Comparison of ENCODE assay signal across 1 cellular context in genomic region chr4:2261110-2261852, GRCh38.
TF ChIP-seq lines count a peak whose summit lies in the region.

No MANE protein-coding gene starts in this region.

TF ChIP-seq in HepG2, 621 proteins besides CTCF, POLR2A, EP300 and RAD21 (continued from another document):
- TF ChIP-seq ARID4A (CRISPR knock-in tag; IDR thresholded peaks at IDR 0.05; ENCODE audit: borderline replicate concordance) (peak; percentile 56; the same call in 1 of the 2 replicates), YY1 (IDR thresholded peaks at IDR 0.05; ENCODE audit: insufficient read depth, insufficient replicate concordance, low read depth, low read length) (peak; percentile 84), ZBTB43 (CRISPR knock-in tag; conservative IDR thresholded peaks at IDR 0.05) (no peak), MAX (IDR thresholded peaks at IDR 0.05) (peak; percentile 75; the same call in 1 of the 2 replicates), FOXO1 (CRISPR knock-in tag; IDR thresholded peaks at IDR 0.05) (peak; percentile 8; the same call in 1 of the 2 replicates), MXD3 (CRISPR knock-in tag; IDR thresholded peaks at IDR 0.05) (0 out of 2 replicates have a peak, but pooled peaks have one; percentile 5), ZSCAN31 (CRISPR knock-in tag; IDR thresholded peaks at IDR 0.05; ENCODE audit: low read depth) (0 out of 2 replicates have a peak, but pooled peaks have one; percentile 29), HOXA3 (CRISPR knock-in tag; IDR thresholded peaks at IDR 0.05) (0 out of 2 replicates have a peak, but pooled peaks have one; percentile 26), GABPB1 (CRISPR knock-in tag; IDR thresholded peaks at IDR 0.05) (peak; percentile 28; the same call in 1 of the 2 replicates), MYC (CRISPR knock-in tag; IDR thresholded peaks at IDR 0.05; ENCODE audit: borderline replicate concordance) (0 out of 2 replicates have a peak, but pooled peaks have one; percentile 12), ZFP82 (CRISPR knock-in tag; IDR thresholded peaks at IDR 0.05; ENCODE audit: borderline replicate concordance) (0 out of 2 replicates have a peak, but pooled peaks have one; percentile 11), CREB3 (CRISPR knock-in tag; IDR thresholded peaks at IDR 0.05) (no peak), WIZ (CRISPR knock-in tag; IDR thresholded peaks at IDR 0.05) (0 out of 2 replicates have a peak, but pooled peaks have one; percentile 35), DMAP1 (CRISPR knock-in tag; IDR thresholded peaks at IDR 0.05) (peak; percentile 34; the same call in 1 of the 2 replicates), ZNF777 (CRISPR knock-in tag; IDR thresholded peaks at IDR 0.05) (0 out of 2 replicates have a peak, but pooled peaks have one; percentile 35), AGO2 (optimal IDR thresholded peaks at IDR 0.05; ENCODE audit: low read depth, low read length) (peak; percentile 60), CENPT (CRISPR knock-in tag; IDR thresholded peaks at IDR 0.05; ENCODE audit: low read depth) (no peak), YEATS4 (CRISPR knock-in tag; IDR thresholded peaks at IDR 0.05; ENCODE audit: borderline replicate concordance) (0 out of 2 replicates have a peak, but pooled peaks have one; percentile 66), MNT (IDR thresholded peaks at IDR 0.05) (0 out of 2 replicates have a peak, but pooled peaks have one; percentile 16), ZBTB44 (CRISPR knock-in tag; IDR thresholded peaks at IDR 0.05) (no peak), MXI1 (IDR thresholded peaks at IDR 0.05; ENCODE audit: borderline replicate concordance, low read depth, low read length) (peak; percentile 80; the same call in 1 of the 3 replicates), ZNF691 (CRISPR knock-in tag; IDR thresholded peaks at IDR 0.05; ENCODE audit: borderline replicate concordance, low read depth) (0 out of 2 replicates have a peak, but pooled peaks have one; percentile 22), EZH2 (conservative IDR thresholded peaks at IDR 0.05; ENCODE audit: low read depth, low read length) (no peak), ZBTB42 (CRISPR knock-in tag; IDR thresholded peaks at IDR 0.05) (no peak), ZNF329 (CRISPR knock-in tag; IDR thresholded peaks at IDR 0.05; ENCODE audit: low read depth) (0 out of 2 replicates have a peak, but pooled peaks have one; percentile 7), ZIK1 (CRISPR knock-in tag; IDR thresholded peaks at IDR 0.05; ENCODE audit: borderline replicate concordance, low read depth) (0 out of 2 replicates have a peak, but pooled peaks have one; percentile 1), FOXA1 (IDR thresholded peaks at IDR 0.05) (no peak), FOXA1 (CRISPR knock-in tag; IDR thresholded peaks at IDR 0.05) (0 out of 2 replicates have a peak, but pooled peaks have one; percentile 6), ZNF260 (CRISPR knock-in tag; IDR thresholded peaks at IDR 0.05; ENCODE audit: borderline replicate concordance, low read depth) (no peak), RBFOX2 (IDR thresholded peaks at IDR 0.05; ENCODE audit: low read depth, low read length) (0 out of 2 replicates have a peak, but pooled peaks have one; percentile 49), PHF8 (CRISPR knock-in tag; IDR thresholded peaks at IDR 0.05) (peak; percentile 61), ZNF607 (CRISPR knock-in tag; IDR thresholded peaks at IDR 0.05; ENCODE audit: borderline replicate concordance) (no peak), ZNF687 (CRISPR knock-in tag; IDR thresholded peaks at IDR 0.05) (peak; percentile 54), TAF1 (CRISPR knock-in tag; IDR thresholded peaks at IDR 0.05) (0 out of 2 replicates have a peak, but pooled peaks have one; percentile 23), MAZ (IDR thresholded peaks at IDR 0.05; ENCODE audit: borderline replicate concordance, low read depth, low read length) (peak; percentile 33; the same call in 1 of the 2 replicates), MAZ (CRISPR knock-in tag; IDR thresholded peaks at IDR 0.05; ENCODE audit: low read depth) (no peak), MTF2 (CRISPR knock-in tag; IDR thresholded peaks at IDR 0.05; ENCODE audit: borderline replicate concordance) (no peak), ZFP36 (IDR thresholded peaks at IDR 0.05; ENCODE audit: borderline replicate concordance, low read depth, low read length, partially characterized antibody) (peak; percentile 83), ARNT2 (CRISPR knock-in tag; IDR thresholded peaks at IDR 0.05; ENCODE audit: low read depth) (peak; percentile 36; the same call in 1 of the 2 replicates)
TF ChIP-seq in HepG2: peak in this region for 30.
